In the genomic region with DNA sequence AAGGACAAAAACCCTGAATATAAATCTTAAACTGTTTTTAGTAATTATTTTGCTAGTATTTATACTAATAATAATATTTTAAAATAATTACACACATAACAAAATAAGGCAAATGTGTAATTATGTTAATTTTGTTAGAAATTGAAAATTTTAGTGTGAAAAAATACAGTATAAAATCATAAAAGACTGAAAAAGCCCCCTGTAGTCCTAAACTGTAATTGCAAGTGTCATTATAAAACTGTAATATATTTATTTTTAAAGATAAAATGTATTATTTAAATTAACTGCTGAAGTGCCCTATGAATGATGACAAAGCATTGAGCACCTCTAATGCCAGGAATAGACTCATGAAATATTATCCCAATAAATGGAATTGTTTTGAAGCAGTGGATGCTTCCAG, we compare ENCODE assay signal across 20 cellular contexts.
DNase-seq lines count a peak whose midpoint lies in the region; ATAC-seq and TF ChIP-seq lines count a peak whose summit lies in the region.
"Had no signal": no experiment of that assay in that cellular context is flagged by ENCODE, and none has a peak within 500 bp of the region (broad histone marks: within the 10 kb centered on the region; RNA-seq: fewer than 3 reads in every experiment).

No MANE protein-coding gene starts in this region.

- H3K4me3 ChIP-seq in astrocyte of the spinal cord (ENCODE audit: low read depth, low read length) (no peak overlapping the region), fibroblast of the aortic adventitia (ENCODE audit: low read depth, low read length) (no peak overlapping the region)
- H3K4me3 ChIP-seq: BLaER1 treated with 17β-estradiol and CSF1 and Interleukin-3, amounts not matched to agents 10 nM and 100 nM; GM23338 had no signal

- no peaks in the 10 kb centered on the region for H3K4me1 Mint-ChIP-seq in activated CD8-positive, alpha-beta T cell treated with anti-CD3 and anti-CD28 coated beads for 36 hours (ENCODE audit: low read depth)
- no peaks in the 10 kb centered on the region for H3K4me1 Mint-ChIP-seq in activated CD8-positive, alpha-beta T cell treated with anti-CD3 and anti-CD28 coated beads, Interleukin-2, amount 10 ng/mL, durations not matched to agents 7 days and 5 days (ENCODE audit: low read depth)
- no peaks in the 10 kb centered on the region for H3K4me1 Mint-ChIP-seq in activated CD4-positive, alpha-beta T cell treated with anti-CD3 and anti-CD28 coated beads, Interleukin-2, amount 10 ng/mL, durations not matched to agents 7 days and 5 days
- H3K4me1 Mint-ChIP-seq: GM23338 had no signal

- intact Hi-C loops in activated CD8-positive, alpha-beta T cell treated with anti-CD3 and anti-CD28 coated beads for 36 hours (cut with micrococcal nuclease), result no loop called here

- peaks cover 3% of the 10 kb centered on the region for H3K9me3 Mint-ChIP-seq in activated CD8-positive, alpha-beta T cell treated with anti-CD3 and anti-CD28 coated beads for 36 hours
- no peaks in the 10 kb centered on the region for H3K9me3 Mint-ChIP-seq in activated CD8-positive, alpha-beta T cell treated with anti-CD3 and anti-CD28 coated beads, Interleukin-2, amount 10 ng/mL, durations not matched to agents 7 days and 5 days (ENCODE audit: insufficient read depth)
- H3K9me3 Mint-ChIP-seq in activated CD4-positive, alpha-beta T cell treated with anti-CD3 and anti-CD28 coated beads, Interleukin-2, amount 10 ng/mL, durations not matched to agents 7 days and 5 days, result peaks cover 2% of the 10 kb centered on the region

- no peak for ATAC-seq in activated CD8-positive, alpha-beta T cell treated with anti-CD3 and anti-CD28 coated beads for 36 hours
- ATAC-seq in activated CD8-positive, alpha-beta T cell treated with anti-CD3 and anti-CD28 coated beads, Interleukin-2, amount 10 ng/mL, durations not matched to agents 7 days and 5 days, result no peak
- no peak for ATAC-seq in HG02981 (IDR thresholded peaks at IDR 0.05; ENCODE audit: unreplicated experiment)
- ATAC-seq: GM23338, Panc1 had no signal

- in situ Hi-C loops in astrocyte of the spinal cord (cut with HindIII; ENCODE audit: low sequenced_read_pairs), result no loop called here

- no peak overlapping the region for H3K4me3 Mint-ChIP-seq in activated CD8-positive, alpha-beta T cell treated with anti-CD3 and anti-CD28 coated beads for 36 hours
- H3K4me3 Mint-ChIP-seq in activated CD8-positive, alpha-beta T cell treated with anti-CD3 and anti-CD28 coated beads, Interleukin-2, amount 10 ng/mL, durations not matched to agents 7 days and 5 days, result no peak overlapping the region
- H3K4me3 Mint-ChIP-seq in activated CD4-positive, alpha-beta T cell treated with anti-CD3 and anti-CD28 coated beads, Interleukin-2, amount 10 ng/mL, durations not matched to agents 7 days and 5 days, result no peak overlapping the region
- H3K4me3 Mint-ChIP-seq: GM23338 had no signal

- peak; percentile 29 for TF ChIP-seq CTCF in activated CD8-positive, alpha-beta T cell treated with anti-CD3 and anti-CD28 coated beads for 36 hours (IDR thresholded peaks at IDR 0.05)
- TF ChIP-seq CTCF in astrocyte of the spinal cord (IDR thresholded peaks at IDR 0.05; ENCODE audit: low read depth, low read length) (peak; percentile 7), fibroblast of the aortic adventitia (IDR thresholded peaks at IDR 0.05; ENCODE audit: insufficient read depth, low read length) (peak; percentile 31)

- no peak overlapping the region for H3K27ac Mint-ChIP-seq in activated CD8-positive, alpha-beta T cell treated with anti-CD3 and anti-CD28 coated beads for 36 hours
- no peak overlapping the region for H3K27ac Mint-ChIP-seq in activated CD8-positive, alpha-beta T cell treated with anti-CD3 and anti-CD28 coated beads, Interleukin-2, amount 10 ng/mL, durations not matched to agents 7 days and 5 days
- no peak overlapping the region for H3K27ac Mint-ChIP-seq in activated CD4-positive, alpha-beta T cell treated with anti-CD3 and anti-CD28 coated beads, Interleukin-2, amount 10 ng/mL, durations not matched to agents 7 days and 5 days
- H3K27ac Mint-ChIP-seq: GM23338 had no signal

- POLR2A ChIA-PET in activated CD8-positive, alpha-beta T cell treated with anti-CD3 and anti-CD28 coated beads for 36 hours (lab: Charles Lee), result no interaction called here
- POLR2A ChIA-PET in activated CD8-positive, alpha-beta T cell treated with anti-CD3 and anti-CD28 coated beads, Interleukin-2, amount 10 ng/mL, durations not matched to agents 7 days and 5 days (lab: Charles Lee), result no interaction called here
- POLR2A ChIA-PET in activated CD4-positive, alpha-beta T cell treated with anti-CD3 and anti-CD28 coated beads, Interleukin-2, amount 10 ng/mL, durations not matched to agents 7 days and 5 days (lab: Charles Lee), result no interaction called here

- no peak for DNase-seq in activated CD8-positive, alpha-beta T cell treated with anti-CD3 and anti-CD28 coated beads for 36 hours
- DNase-seq in activated CD8-positive, alpha-beta T cell treated with anti-CD3 and anti-CD28 coated beads, Interleukin-2, amount 10 ng/mL, durations not matched to agents 7 days and 5 days, result no peak
- DNase-seq in astrocyte of the spinal cord (ENCODE audit: low read depth, low spot score), result no peak
- peak; percentile 6 for DNase-seq in fibroblast of the aortic adventitia (ENCODE audit: low read depth)
- DNase-seq in SIG-M5 treated with dmso at 0.1 percent for 504 hours (lab: John Stamatoyannopoulos, UW; ENCODE audit: unreplicated experiment), result no peak
- no peak for DNase-seq in NCI-H774 (lab: John Stamatoyannopoulos, UW)
- DNase-seq in activated CD4-positive, alpha-beta T cell treated with anti-CD3 and anti-CD28 coated beads, Interleukin-2, amount 10 ng/mL, durations not matched to agents 7 days and 5 days, result no peak
- DNase-seq: COR-L47, DMS153, KBM-7, NCI-H1048, NCI-H146, NCI-H2081 treated with DMSO at 0.1 percent for 48 hours, NCI-H510A, NCI-H82, Right ventricle myocardium superior had no signal

- CTCF ChIA-PET in activated CD8-positive, alpha-beta T cell treated with anti-CD3 and anti-CD28 coated beads for 36 hours (lab: Charles Lee), result no interaction called here
- CTCF ChIA-PET in activated CD8-positive, alpha-beta T cell treated with anti-CD3 and anti-CD28 coated beads, Interleukin-2, amount 10 ng/mL, durations not matched to agents 7 days and 5 days (lab: Charles Lee), result no interaction called here
- CTCF ChIA-PET in activated CD4-positive, alpha-beta T cell treated with anti-CD3 and anti-CD28 coated beads, Interleukin-2, amount 10 ng/mL, durations not matched to agents 7 days and 5 days (lab: Charles Lee), result no interaction called here

- H3K27me3 Mint-ChIP-seq in activated CD8-positive, alpha-beta T cell treated with anti-CD3 and anti-CD28 coated beads for 36 hours, result no peaks in the 10 kb centered on the region
- H3K27me3 Mint-ChIP-seq in activated CD8-positive, alpha-beta T cell treated with anti-CD3 and anti-CD28 coated beads, Interleukin-2, amount 10 ng/mL, durations not matched to agents 7 days and 5 days (ENCODE audit: low read depth), result no peaks in the 10 kb centered on the region
- H3K27me3 Mint-ChIP-seq in activated CD4-positive, alpha-beta T cell treated with anti-CD3 and anti-CD28 coated beads, Interleukin-2, amount 10 ng/mL, durations not matched to agents 7 days and 5 days, result no peaks in the 10 kb centered on the region

- no peaks in the 10 kb centered on the region for H3K36me3 Mint-ChIP-seq in activated CD8-positive, alpha-beta T cell treated with anti-CD3 and anti-CD28 coated beads for 36 hours (ENCODE audit: low read depth)
- no peaks in the 10 kb centered on the region for H3K36me3 Mint-ChIP-seq in activated CD8-positive, alpha-beta T cell treated with anti-CD3 and anti-CD28 coated beads, Interleukin-2, amount 10 ng/mL, durations not matched to agents 7 days and 5 days (ENCODE audit: low read depth)
- no peaks in the 10 kb centered on the region for H3K36me3 Mint-ChIP-seq in activated CD4-positive, alpha-beta T cell treated with anti-CD3 and anti-CD28 coated beads, Interleukin-2, amount 10 ng/mL, durations not matched to agents 7 days and 5 days (ENCODE audit: low read depth)
